Comparison of ENCODE assay signal across 10 cellular contexts in genomic region chr13:28329395-28330158, GRCh38.
DNase-seq lines count a peak whose midpoint lies in the region; ATAC-seq and TF ChIP-seq lines count a peak whose summit lies in the region.
"Had no signal": no experiment of that assay in that cellular context is flagged by ENCODE, and none has a peak within 500 bp of the region (broad histone marks: within the 10 kb centered on the region; RNA-seq: fewer than 3 reads in every experiment).

No MANE protein-coding gene starts in this region.

- no peak overlapping the region for H4K91ac ChIP-seq in H9 (ENCODE audit: insufficient read length, low read depth, low read length)

- H3K36me3 Mint-ChIP-seq in H9 (ENCODE audit: insufficient read depth in 1 of 3, low read depth in 3 of 3) = peaks cover 16 to 26% (median 24%) of the 10 kb centered on the region in 3 experiments; a peak in 6 of 7 replicates

- H3K4me1 ChIP-seq in H9 (ENCODE audit: insufficient read depth, low read length) = no peaks in the 10 kb centered on the region
- H3K4me1 ChIP-seq in testis = peaks cover 23% of the 10 kb centered on the region
- H3K4me1 ChIP-seq: colonic mucosa had no signal

- no peak overlapping the region for H2AFZ ChIP-seq in H9 (ENCODE audit: low read length)

- no peak overlapping the region for H3T11ph ChIP-seq in H9 (ENCODE audit: low read length)

- no peaks in the 10 kb centered on the region for H3K79me2 ChIP-seq in H9 (ENCODE audit: insufficient read depth, low read length)

- no peak overlapping the region for H3K4me2 ChIP-seq in H9 (ENCODE audit: insufficient read depth, insufficient read length, low read length)

- peak overlapping the region in 2 of 3 experiments; percentile 46 to 70; a peak in 2 of 7 replicates for H3K27ac Mint-ChIP-seq in H9
- H3K27ac Mint-ChIP-seq: activated T-cell treated with anti-CD3 and anti-CD28 coated beads, Interleukin-2, amount 50 U/mL, for 72 hours had no signal

- H2BK120ac ChIP-seq in H9 (ENCODE audit: low read depth, low read length, poor library complexity, severe bottlenecking) = no peak overlapping the region

- no peaks in the 10 kb centered on the region for H4K20me1 ChIP-seq in H9 (ENCODE audit: control insufficient read depth, insufficient read depth, insufficient read length)

- DNase-seq in H9 = no peak
- DNase-seq in choroid plexus epithelial cell (ENCODE audit: low read depth) = peak; percentile 91
- peak; percentile 69 for DNase-seq in kidney glomerular epithelial cell (lab: John Stamatoyannopoulos, UW)
- DNase-seq in testis = peak; percentile 42
- DNase-seq in SW480 (ENCODE audit: low spot score) = no peak
- DNase-seq: activated T-cell treated with anti-CD3 and anti-CD28 coated beads, Interleukin-2, amount 50 U/mL, for 72 hours; colonic mucosa; NCI-H1436 treated with DMSO at 0.1 percent for 48 hours had no signal

- H3K23ac ChIP-seq in H9 (ENCODE audit: insufficient read length, low read depth, low read length) = no peak overlapping the region

- no peak overlapping the region for H3K56ac ChIP-seq in H9 (ENCODE audit: insufficient read length, low read depth, low read length)

- H3K27me3 ChIP-seq in H9 (ENCODE audit: insufficient read depth, low read length) = no peaks in the 10 kb centered on the region; the same call in 1 of the 2 replicates
- H3K27me3 ChIP-seq in testis = no peaks in the 10 kb centered on the region
- H3K27me3 ChIP-seq: colonic mucosa had no signal

- H2BK15ac ChIP-seq in H9 (ENCODE audit: low read depth, low read length) = no peak overlapping the region

- no peak overlapping the region; the same call in 1 of the 2 replicates for H3K14ac ChIP-seq in H9 (ENCODE audit: insufficient read depth, low read length)

- H3K4me3 ChIP-seq in choroid plexus epithelial cell (ENCODE audit: low read depth, low read length) (peak overlapping the region; percentile 13), testis (no peak overlapping the region)
- H3K4me3 ChIP-seq: colonic mucosa had no signal

- no peak overlapping the region for H2BK12ac ChIP-seq in H9 (ENCODE audit: insufficient read length, low read depth, low read length)

- no peak overlapping the region for H2AK5ac ChIP-seq in H9 (ENCODE audit: insufficient read length, low read length)

- no peaks in the 10 kb centered on the region for H3K79me1 ChIP-seq in H9 (ENCODE audit: insufficient read depth, low read depth, low read length, poor library complexity, severe bottlenecking)

- H2BK20ac ChIP-seq in H9 (ENCODE audit: low read depth, low read length, poor library complexity, severe bottlenecking) = no peak overlapping the region

- H3K9me3 ChIP-seq in H9 (ENCODE audit: control insufficient read depth, low read depth, low read length) (no peaks in the 10 kb centered on the region), testis (no peaks in the 10 kb centered on the region)
- H3K9me3 ChIP-seq: colonic mucosa had no signal

- no peaks in the 10 kb centered on the region for H3K27me3 Mint-ChIP-seq in H9 (ENCODE audit: low read depth)

- no peak overlapping the region for H3K4me3 Mint-ChIP-seq in H9
- H3K4me3 Mint-ChIP-seq: activated T-cell treated with anti-CD3 and anti-CD28 coated beads, Interleukin-2, amount 50 U/mL, for 72 hours had no signal

- TF ChIP-seq CTCF in H9 (conservative IDR thresholded peaks at IDR 0.05) (no peak), choroid plexus epithelial cell (conservative IDR thresholded peaks at IDR 0.05; ENCODE audit: low read depth, low read length) (no peak), testis (IDR thresholded peaks at IDR 0.05) (no peak)

- H3K36me3 ChIP-seq in testis (ENCODE audit: low read depth, missing control alignments) = no peaks in the 10 kb centered on the region
- H3K36me3 ChIP-seq: colonic mucosa had no signal

- H3K4ac ChIP-seq in H9 (ENCODE audit: low read depth, low read length) = no peak overlapping the region

- no peak overlapping the region for H4K8ac ChIP-seq in H9 (replicated peaks; ENCODE audit: insufficient read length, low read depth, low read length)

- no peak overlapping the region for H3K18ac ChIP-seq in H9 (ENCODE audit: insufficient read length, low read depth, low read length)

- no CpG with 5 or more reads among the region's 17 CpGs for WGBS in H9 (ENCODE audit: extremely low coverage, insufficient read length, low lambda C conversion rate)
- WGBS in testis, 2 donors = 30 to 32% methylated on average over 13 to 17 of the region's 17 CpGs

- H3K9ac ChIP-seq in H9 (ENCODE audit: extremely low read depth, insufficient read length, low read length) = no peak overlapping the region

- no peaks in the 10 kb centered on the region; a peak in 1 of 5 replicates for H3K9me3 Mint-ChIP-seq in H9
- H3K9me3 Mint-ChIP-seq: activated T-cell treated with anti-CD3 and anti-CD28 coated beads, Interleukin-2, amount 50 U/mL, for 72 hours had no signal

- no peaks in the 10 kb centered on the region for H3K23me2 ChIP-seq in H9 (ENCODE audit: insufficient read length, low read depth, low read length, poor library complexity, severe bottlenecking)

- no peak overlapping the region for H4K5ac ChIP-seq in H9 (ENCODE audit: insufficient read length, low read depth, low read length)

- H3K27ac ChIP-seq in H9 (ENCODE audit: insufficient read length, low read depth, low read length) (no peak overlapping the region), testis (no peak overlapping the region)
- H3K27ac ChIP-seq: colonic mucosa had no signal

- ATAC-seq in GM19328 (IDR thresholded peaks at IDR 0.05; ENCODE audit: unreplicated experiment) (no peak), HG02973 (IDR thresholded peaks at IDR 0.05; ENCODE audit: unreplicated experiment) (no peak)
- ATAC-seq: activated T-cell treated with anti-CD3 and anti-CD28 coated beads, Interleukin-2, amount 50 U/mL, for 72 hours had no signal

- intact Hi-C loops in testis (cut with DNase I; ENCODE audit: low total_unique reads) = loop anchor here (10.0 kb wide), 1 partner anchor 305 kb away; no protein-coding TSS in a partner anchor

- TF ChIP-seq POLR2A in testis (IDR thresholded peaks at IDR 0.05) = no peak

- H3K4me1 Mint-ChIP-seq in H9 = peaks cover 2 to 7% of the 10 kb centered on the region in 2 experiments; a peak in 2 of 4 replicates

- no peak overlapping the region for H2BK5ac ChIP-seq in H9 (ENCODE audit: insufficient read length, low read length)

Comparison
In these comparisons a context has a peak if more than half of its experiments do, and no peak if none do; other contexts are left out.
1. DNase-seq: peak in choroid plexus epithelial cell (single experiment), kidney glomerular epithelial cell (single experiment) and testis (single experiment); none in H9 (single experiment) and SW480 (single experiment).